18 cellular contexts compared by ENCODE assay signal in the genomic region with DNA sequence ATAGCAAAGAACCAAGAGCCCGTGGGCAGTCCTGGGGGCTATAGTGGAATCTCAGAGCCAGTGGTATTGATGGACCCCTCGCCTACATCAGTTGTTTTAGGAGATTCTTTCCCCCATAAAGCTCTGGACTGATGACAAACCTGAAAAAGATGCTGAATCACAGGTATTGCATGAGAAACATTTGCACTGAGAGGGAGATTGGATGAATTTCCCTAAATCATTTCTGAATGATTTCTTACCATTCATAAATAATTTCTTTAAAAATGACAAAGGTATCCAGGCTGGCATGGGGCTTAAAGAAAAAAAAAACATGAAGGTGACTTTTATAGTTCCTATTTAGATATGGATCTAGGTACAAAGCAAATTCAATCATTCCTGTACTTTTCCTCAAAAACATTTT. TPM values are rescaled to one million over a fixed set of nuclear protein-coding genes. Genes with fewer than 3 reads are reported as not detected.
DNase-seq lines count a peak whose midpoint lies in the region; ATAC-seq, FAIRE-seq and TF ChIP-seq lines count a peak whose summit lies in the region.
"Had no signal": no experiment of that assay in that cellular context is flagged by ENCODE, and none has a peak within 500 bp of the region (broad histone marks: within the 10 kb centered on the region; RNA-seq: fewer than 3 reads in every experiment).

No MANE protein-coding gene starts in this region.

- FAIRE-seq in keratinocyte (lab: Jason Lieb, UNC): peak; percentile 41
- FAIRE-seq: A204.1, H1 had no signal

- H3K9me1 ChIP-seq in keratinocyte (ENCODE audit: control insufficient read depth, extremely low read depth, insufficient read depth, low read length): no peaks in the 10 kb centered on the region

- dilution Hi-C loops in keratinocyte (cut with MboI; ENCODE audit: extremely low pct_ligation_motif_present, low sequenced_read_pairs): no loop called here

- no peaks in the 10 kb centered on the region for H3K36me3 ChIP-seq in keratinocyte (ENCODE audit: control insufficient read depth in 2 of 2, extremely low read depth in 1 of 2, insufficient read depth in 2 of 2, low read length in 2 of 2)

- H3K79me2 ChIP-seq in keratinocyte (ENCODE audit: control insufficient read depth, insufficient read depth, low read length): no peaks in the 10 kb centered on the region

- H3K9me3 ChIP-seq in keratinocyte (ENCODE audit: control insufficient read depth, low read depth, low read length): no peaks in the 10 kb centered on the region

- H3K4me1 ChIP-seq in keratinocyte (ENCODE audit: control insufficient read depth, extremely low read depth, insufficient read depth, low read length): peaks cover 54% of the 10 kb centered on the region

- no peak for TF ChIP-seq CTCF in keratinocyte (optimal IDR thresholded peaks at IDR 0.05 in 1 of 3, IDR thresholded peaks at IDR 0.05 in 1 of 3, conservative IDR thresholded peaks at IDR 0.05 in 1 of 3; ENCODE audit: extremely low read depth in 1 of 3, insufficient read depth in 2 of 3, low read length in 3 of 3)

- ATAC-seq in GM18505 (IDR thresholded peaks at IDR 0.05; ENCODE audit: unreplicated experiment): no peak

- peak overlapping the region in 1 of 3 experiments; percentile 11 for H3K4me3 ChIP-seq in keratinocyte (ENCODE audit: control insufficient read depth in 2 of 3, extremely low read depth in 1 of 3, insufficient read depth in 2 of 3, low read depth in 1 of 3, low read length in 3 of 3)
- H3K4me3 ChIP-seq: SK-N-MC had no signal

- CTCF ChIA-PET in HEK293T (lab: Yijun Ruan, JAX): no interaction called here

- POLR2A ChIA-PET in HEK293T (lab: Yijun Ruan, JAX): no interaction called here

- TF ChIP-seq POLR2A in GM18505 (IDR thresholded peaks at IDR 0.05; ENCODE audit: borderline replicate concordance, extremely low read depth, insufficient read depth, insufficient read length): no peak

- no peaks in the 10 kb centered on the region for H4K20me1 ChIP-seq in keratinocyte (ENCODE audit: control insufficient read depth, extremely low read depth, insufficient read depth, low read length)

- H2AFZ ChIP-seq in keratinocyte (ENCODE audit: control insufficient read depth, low read length): no peak overlapping the region

- DNase-seq in ACHN: peak; percentile 13
- peak; percentile 20 for DNase-seq in M059J (ENCODE audit: low read depth)
- peak; percentile 6 to 18 for DNase-seq in SW 1271 (lab: John Stamatoyannopoulos, UW)
- no peak for DNase-seq in keratinocyte (ENCODE audit: low read depth, low spot score)
- DNase-seq in NCI-H187 treated with DMSO at 0.1 percent for 48 hours (lab: John Stamatoyannopoulos, UW): no peak
- no peak for DNase-seq in stimulated activated CD4-positive, alpha-beta T cell treated with anti-CD3 and anti-CD28 coated beads, Interleukin-4, amount 100 ng/mL, for 4 hours
- DNase-seq in HEK293T (ENCODE audit: extremely low spot score): no peak
- DNase-seq: AML-193, Calu3, GF-D8, NCI-H1417, NCI-H2029, NCI-H2171 treated with DMSO at 0.1 percent for 48 hours, NCI-H510A had no signal

- H3K9ac ChIP-seq in keratinocyte (ENCODE audit: control insufficient read depth, extremely low read depth, insufficient read depth, low read length): peak overlapping the region; percentile 24

- in situ Hi-C loops in ACHN (cut with HindIII; ENCODE audit: low pct_ligation_motif_present, low pct_unique_long_range_greater_than_20kb, low sequenced_read_pairs): no loop called here

- H3K27me3 ChIP-seq in keratinocyte (ENCODE audit: control insufficient read depth, extremely low read depth, insufficient read depth, low read length): no peaks in the 10 kb centered on the region

- H3K4me2 ChIP-seq in keratinocyte (ENCODE audit: control insufficient read depth, extremely low read depth, insufficient read depth, low read depth, low read length): peak overlapping the region; percentile 33

- H3K27ac ChIP-seq in keratinocyte (ENCODE audit: control insufficient read depth, insufficient read depth, low read length): peak overlapping the region; percentile 75
- H3K27ac ChIP-seq: SK-N-MC had no signal

TF ChIP-seq in HEK293T, 16 proteins besides CTCF, POLR2A, EP300 and RAD21:
- TF ChIP-seq L3MBTL2 (conservative IDR thresholded peaks at IDR 0.05): no peak
- no peak for TF ChIP-seq ARNT (IDR thresholded peaks at IDR 0.05)
- no peak for TF ChIP-seq CTBP1 (IDR thresholded peaks at IDR 0.05; ENCODE audit: borderline replicate concordance)
- no peak for TF ChIP-seq LEF1 (IDR thresholded peaks at IDR 0.05; ENCODE audit: borderline replicate concordance)
- TF ChIP-seq ZNF384 (IDR thresholded peaks at IDR 0.05): no peak
- no peak for TF ChIP-seq BHLHE40 (IDR thresholded peaks at IDR 0.05; ENCODE audit: borderline replicate concordance)
- no peak for TF ChIP-seq ELF4 (IDR thresholded peaks at IDR 0.05)
- no peak for TF ChIP-seq TARDBP (IDR thresholded peaks at IDR 0.05)

RNA-seq across cellular contexts. Expression of gene SLIT3, which starts 54.0 kb away (rescaled TPM):
- total RNA-seq in M059J (2014; rRNA removed; shearing (Covaris generic)): 0.17 and 0.62 TPM in 2 replicates
- polyA plus RNA-seq in keratinocyte: 2.4 to 10.1 TPM (median 3.1 TPM) in 3 replicates
- 1.3 TPM for polyA plus RNA-seq in keratinocyte (2011; ENCODE audit: low read depth)
- 3.6 and 6.3 TPM in 2 replicates for polyA plus RNA-seq in keratinocyte (2011; cell fraction: cytosol; rRNA removed)
- polyA plus RNA-seq in keratinocyte (2011; cell fraction: nucleus; rRNA removed): 15.8 and 21.4 TPM in 2 replicates
- 1.6 and 8.5 TPM in 2 replicates for polyA plus RNA-seq in keratinocyte (2012; ENCODE audit: low replicate concordance)
- polyA minus RNA-seq in keratinocyte: 9.5 to 47.6 TPM (median 12.0 TPM) in 3 replicates
- 10.9 TPM for polyA minus RNA-seq in keratinocyte (2011; cell fraction: cytosol; rRNA and poly(A)+ RNA removed)
- polyA minus RNA-seq in keratinocyte (2011; cell fraction: nucleus; rRNA and poly(A)+ RNA removed): 25.7 and 34.5 TPM in 2 replicates
- total RNA-seq: Calu3 had no signal

Comparison
In these comparisons a context has a peak if more than half of its experiments do, and no peak if none do; other contexts are left out.
1. DNase-seq: peak in ACHN (single experiment), M059J (single experiment) and SW 1271 (2 of 2); none in keratinocyte (single experiment), NCI-H187 treated with DMSO at 0.1 percent for 48 hours (single experiment), stimulated activated CD4-positive, alpha-beta T cell treated with anti-CD3 and anti-CD28 coated beads, Interleukin-4, amount 100 ng/mL, for 4 hours (0 of 2) and HEK293T (single experiment).